In genomic region chr1:173775578-173776196, GRCh38 we compare ENCODE assay signal across 17 cellular contexts.
"Had no signal": no experiment of that assay in that cellular context is flagged by ENCODE, and none has a peak within 500 bp of the region (broad histone marks: within the 10 kb centered on the region; RNA-seq: fewer than 3 reads in every experiment).

No MANE protein-coding gene starts in this region.

- H3K4me3 Mint-ChIP-seq: activated naive CD8-positive, alpha-beta T cell treated with anti-CD3 and anti-CD28 coated beads, Interleukin-2, amount 10 ng/mL, durations not matched to agents 7 days and 5 days; activated T-cell treated with anti-CD3 and anti-CD28 coated beads, Interleukin-2, amount 50 U/mL, for 24 hours; WTC11 had no signal

- H3K4me1 Mint-ChIP-seq: WTC11 had no signal

- DNase-seq: activated naive CD4-positive, alpha-beta T cell; activated naive CD8-positive, alpha-beta T cell treated with anti-CD3 and anti-CD28 coated beads, Interleukin-2, amount 10 ng/mL, durations not matched to agents 7 days and 5 days; activated T-cell treated with anti-CD3 and anti-CD28 coated beads, Interleukin-2, amount 50 U/mL, for 24 hours; amniotic stem cell; colonic mucosa; dorsolateral prefrontal cortex; glutamatergic neuron; left ventricle myocardium superior; mammary epithelial cell; nucleus accumbens; right cardiac atrium; stimulated activated CD4-positive, alpha-beta T cell treated with anti-CD3 and anti-CD28 coated beads, Interleukin-12 subunit alpha, Interleukin-12 subunit beta, amount 100 ng/mL, for 4 hours; stomach; transverse colon; uterus had no signal

- H3K27me3 Mint-ChIP-seq: activated naive CD8-positive, alpha-beta T cell treated with anti-CD3 and anti-CD28 coated beads, Interleukin-2, amount 10 ng/mL, durations not matched to agents 7 days and 5 days; activated T-cell treated with anti-CD3 and anti-CD28 coated beads, Interleukin-2, amount 50 U/mL, for 24 hours had no signal

- H3K27ac Mint-ChIP-seq: activated naive CD8-positive, alpha-beta T cell treated with anti-CD3 and anti-CD28 coated beads, Interleukin-2, amount 10 ng/mL, durations not matched to agents 7 days and 5 days; activated T-helper 2 cell treated with anti-CD3 and anti-CD28 coated beads, Interferon-gamma antibody, Interleukin-2, Interleukin-4, amounts not matched to agents 10 μg/mL and 5 μg/mL and 100 μg/mL, durations not matched to agents 14 hours and 24 hours and 36 hours; WTC11 had no signal

- ATAC-seq: left ventricle myocardium superior, right cardiac atrium, WTC11 had no signal

- H3K9me3 Mint-ChIP-seq: activated naive CD8-positive, alpha-beta T cell treated with anti-CD3 and anti-CD28 coated beads, Interleukin-2, amount 10 ng/mL, durations not matched to agents 7 days and 5 days; activated T-cell treated with anti-CD3 and anti-CD28 coated beads, Interleukin-2, amount 50 U/mL, for 24 hours; activated T-helper 2 cell treated with anti-CD3 and anti-CD28 coated beads, Interferon-gamma antibody, Interleukin-2, Interleukin-4, amounts not matched to agents 10 μg/mL and 5 μg/mL and 100 μg/mL, durations not matched to agents 14 hours and 24 hours and 36 hours; WTC11 had no signal
